In the genomic region with DNA sequence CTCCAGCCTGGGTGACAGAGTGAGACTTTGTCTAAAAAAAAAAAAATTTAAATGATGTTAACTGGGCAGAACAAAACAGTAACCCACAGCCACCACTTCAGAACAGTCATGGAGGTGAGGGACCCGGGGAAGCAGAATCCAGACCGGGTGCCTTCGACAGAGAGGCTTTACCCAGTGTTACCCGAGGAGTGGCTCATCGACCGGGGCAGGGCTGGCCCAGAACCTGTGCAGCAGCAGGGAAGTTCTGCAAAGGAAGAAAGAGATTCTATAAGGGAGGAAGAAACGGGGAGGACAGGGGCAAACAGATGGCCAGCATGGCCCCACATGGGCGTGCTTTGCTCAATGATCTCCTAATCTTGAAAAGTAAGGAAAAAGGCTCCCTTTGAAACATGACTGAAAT, we compare ENCODE assay signal across 36 cellular contexts.
"Had no signal": no experiment of that assay in that cellular context is flagged by ENCODE, and none has a peak within 500 bp of the region (broad histone marks: within the 10 kb centered on the region; RNA-seq: fewer than 3 reads in every experiment).

No MANE protein-coding gene starts in this region.

- H3K27ac ChIP-seq: body of pancreas, brain microvascular endothelial cell, breast epithelium, VCaP had no signal

- H3K4me3 ChIP-seq: body of pancreas, breast epithelium had no signal

- H3K27ac Mint-ChIP-seq: activated B cell treated with CpG ODN at 0.5 μM for 24 hours; activated CD4-positive, alpha-beta memory T cell treated with anti-CD3 and anti-CD28 coated beads, Interleukin-2, amount 10 ng/mL, durations not matched to agents 7 days and 5 days; activated CD4-positive, alpha-beta T cell treated with anti-CD3 and anti-CD28 coated beads for 36 hours; activated CD4-positive, alpha-beta T cell treated with anti-CD3 and anti-CD28 coated beads, Interleukin-2, amount 10 ng/mL, durations not matched to agents 7 days and 5 days; activated CD8-positive, alpha-beta memory T cell treated with anti-CD3 and anti-CD28 coated beads, Interleukin-2, amount 10 ng/mL, durations not matched to agents 7 days and 5 days; activated CD8-positive, alpha-beta T cell treated with anti-CD3 and anti-CD28 coated beads, Interleukin-2, amount 10 ng/mL, durations not matched to agents 7 days and 5 days; activated naive CD4-positive, alpha-beta T cell treated with anti-CD3 and anti-CD28 coated beads, Interleukin-2, amount 10 ng/mL, durations not matched to agents 7 days and 5 days; activated naive CD4-positive, alpha-beta T cell treated with anti-CD3 and anti-CD28 coated beads, Interleukin-2, amount 50 U/mL, for 24 hours; activated naive CD8-positive, alpha-beta T cell; activated naive CD8-positive, alpha-beta T cell treated with anti-CD3 and anti-CD28 coated beads, Interleukin-2, amount 10 ng/mL, durations not matched to agents 7 days and 5 days; activated naive CD8-positive, alpha-beta T cell treated with anti-CD3 and anti-CD28 coated beads, Interleukin-2, amount 50 U/mL, for 24 hours; activated T-cell treated with anti-CD3 and anti-CD28 coated beads, Interleukin-2, amount 50 U/mL, for 24 hours; activated T-helper 2 cell treated with anti-CD3 and anti-CD28 coated beads, Interferon-gamma antibody, Interleukin-2, Interleukin-4, amounts not matched to agents 10 μg/mL and 5 μg/mL and 100 μg/mL, durations not matched to agents 14 hours and 24 hours and 36 hours; T-helper 1 cell treated with Interleukin-12 subunit alpha and Interleukin-12 subunit beta and Interleukin-4 antibody, amounts not matched to agents 30 μg/mL and 1 μg/mL, for 36 hours; T-helper 2 cell treated with Interferon-gamma antibody and Interleukin-4, amounts not matched to agents 5 μg/mL and 100 μg/mL, for 36 hours had no signal

- H3K9me3 Mint-ChIP-seq: activated naive CD4-positive, alpha-beta T cell treated with anti-CD3 and anti-CD28 coated beads, Interleukin-2, amount 50 U/mL, for 24 hours had no signal

- H3K4me1 ChIP-seq: body of pancreas, breast epithelium had no signal

- ATAC-seq: activated CD8-positive, alpha-beta memory T cell treated with anti-CD3 and anti-CD28 coated beads, Interleukin-2, amount 10 ng/mL, durations not matched to agents 7 days and 5 days; activated CD8-positive, alpha-beta T cell treated with anti-CD3 and anti-CD28 coated beads, Interleukin-2, amount 10 ng/mL, durations not matched to agents 7 days and 5 days; body of pancreas had no signal

- H3K27me3 ChIP-seq: body of pancreas, brain microvascular endothelial cell, breast epithelium had no signal

- H3K4me3 Mint-ChIP-seq: activated B cell treated with CpG ODN at 0.5 μM for 24 hours; activated CD4-positive, alpha-beta memory T cell treated with anti-CD3 and anti-CD28 coated beads, Interleukin-2, amount 10 ng/mL, durations not matched to agents 7 days and 5 days; activated CD4-positive, alpha-beta T cell treated with anti-CD3 and anti-CD28 coated beads for 36 hours; activated CD4-positive, alpha-beta T cell treated with anti-CD3 and anti-CD28 coated beads, Interleukin-2, amount 10 ng/mL, durations not matched to agents 7 days and 5 days; activated CD8-positive, alpha-beta memory T cell treated with anti-CD3 and anti-CD28 coated beads, Interleukin-2, amount 10 ng/mL, durations not matched to agents 7 days and 5 days; activated CD8-positive, alpha-beta T cell treated with anti-CD3 and anti-CD28 coated beads, Interleukin-2, amount 10 ng/mL, durations not matched to agents 7 days and 5 days; activated naive CD4-positive, alpha-beta T cell treated with anti-CD3 and anti-CD28 coated beads, Interleukin-2, amount 10 ng/mL, durations not matched to agents 7 days and 5 days; activated naive CD4-positive, alpha-beta T cell treated with anti-CD3 and anti-CD28 coated beads, Interleukin-2, amount 50 U/mL, for 24 hours; activated naive CD8-positive, alpha-beta T cell; activated naive CD8-positive, alpha-beta T cell treated with anti-CD3 and anti-CD28 coated beads, Interleukin-2, amount 10 ng/mL, durations not matched to agents 7 days and 5 days; activated naive CD8-positive, alpha-beta T cell treated with anti-CD3 and anti-CD28 coated beads, Interleukin-2, amount 50 U/mL, for 24 hours; activated T-cell treated with anti-CD3 and anti-CD28 coated beads, Interleukin-2, amount 50 U/mL, for 24 hours; T-helper 1 cell treated with Interleukin-12 subunit alpha and Interleukin-12 subunit beta and Interleukin-4 antibody, amounts not matched to agents 30 μg/mL and 1 μg/mL, for 36 hours; T-helper 2 cell treated with Interferon-gamma antibody and Interleukin-4, amounts not matched to agents 5 μg/mL and 100 μg/mL, for 36 hours had no signal

- H3K36me3 Mint-ChIP-seq: activated naive CD4-positive, alpha-beta T cell treated with anti-CD3 and anti-CD28 coated beads, Interleukin-2, amount 10 ng/mL, durations not matched to agents 7 days and 5 days had no signal

- FAIRE-seq: astrocyte, TTC549 had no signal

- H3K36me3 ChIP-seq: brain microvascular endothelial cell, breast epithelium had no signal

- H3K4me1 Mint-ChIP-seq: activated B cell treated with CpG ODN at 0.5 μM for 24 hours; activated CD4-positive, alpha-beta memory T cell treated with anti-CD3 and anti-CD28 coated beads, Interleukin-2, amount 10 ng/mL, durations not matched to agents 7 days and 5 days; activated CD4-positive, alpha-beta T cell treated with anti-CD3 and anti-CD28 coated beads for 36 hours; activated CD4-positive, alpha-beta T cell treated with anti-CD3 and anti-CD28 coated beads, Interleukin-2, amount 10 ng/mL, durations not matched to agents 7 days and 5 days; activated CD8-positive, alpha-beta memory T cell treated with anti-CD3 and anti-CD28 coated beads, Interleukin-2, amount 10 ng/mL, durations not matched to agents 7 days and 5 days; activated naive CD4-positive, alpha-beta T cell treated with anti-CD3 and anti-CD28 coated beads, Interleukin-2, amount 10 ng/mL, durations not matched to agents 7 days and 5 days; activated naive CD4-positive, alpha-beta T cell treated with anti-CD3 and anti-CD28 coated beads, Interleukin-2, amount 50 U/mL, for 24 hours; activated naive CD8-positive, alpha-beta T cell treated with anti-CD3 and anti-CD28 coated beads, Interleukin-2, amount 10 ng/mL, durations not matched to agents 7 days and 5 days; activated naive CD8-positive, alpha-beta T cell treated with anti-CD3 and anti-CD28 coated beads, Interleukin-2, amount 50 U/mL, for 24 hours had no signal

- DNase-seq: activated B cell treated with CpG ODN at 0.5 μM for 24 hours; activated CD4-positive, alpha-beta memory T cell treated with anti-CD3 and anti-CD28 coated beads, Interleukin-2, amount 10 ng/mL, durations not matched to agents 7 days and 5 days; activated CD4-positive, alpha-beta T cell treated with anti-CD3 and anti-CD28 coated beads for 1 hour; activated CD4-positive, alpha-beta T cell treated with anti-CD3 and anti-CD28 coated beads for 36 hours; activated CD4-positive, alpha-beta T cell treated with anti-CD3 and anti-CD28 coated beads for 48 hours; activated CD4-positive, alpha-beta T cell treated with anti-CD3 and anti-CD28 coated beads, Interleukin-2, amount 10 ng/mL, durations not matched to agents 7 days and 5 days; activated CD4-positive, alpha-beta T cell treated with anti-CD3 and anti-CD28 coated beads, Interleukin-2, amount 50 U/mL, for 48 hours; activated CD8-positive, alpha-beta memory T cell treated with anti-CD3 and anti-CD28 coated beads for 24 hours; activated CD8-positive, alpha-beta memory T cell treated with anti-CD3 and anti-CD28 coated beads, Interleukin-2, amount 10 ng/mL, durations not matched to agents 7 days and 5 days; activated CD8-positive, alpha-beta memory T cell treated with anti-CD3 and anti-CD28 coated beads, Interleukin-2, amount 50 U/mL, for 48 hours; activated CD8-positive, alpha-beta T cell treated with anti-CD3 and anti-CD28 coated beads, Interleukin-2, amount 10 ng/mL, durations not matched to agents 7 days and 5 days; activated effector memory CD4-positive, alpha-beta T cell treated with Interleukin-2 at 50 U/mL for 16 hours; activated gamma-delta T cell; activated naive CD4-positive, alpha-beta T cell treated with anti-CD3 and anti-CD28 coated beads, Interleukin-2, amount 10 ng/mL, durations not matched to agents 7 days and 5 days; activated naive CD8-positive, alpha-beta T cell treated with anti-CD3 and anti-CD28 coated beads, Interleukin-2, amount 10 ng/mL, durations not matched to agents 7 days and 5 days; activated naive CD8-positive, alpha-beta T cell treated with anti-CD3 and anti-CD28 coated beads, Interleukin-2, amount 50 U/mL, for 24 hours; activated T-cell treated with anti-CD3 and anti-CD28 coated beads, Interleukin-2, amount 50 U/mL, for 24 hours; activated T-cell treated with anti-CD3 and anti-CD28 coated beads, Interleukin-2, amount 50 U/mL, for 48 hours; amygdala; anterior cingulate cortex; body of pancreas; brain microvascular endothelial cell; central memory CD4-positive, alpha-beta T cell; SW 1271; T-helper 1 cell; T-helper 2 cell; T-helper 9 cell had no signal
